Comparison of ENCODE assay signal across 21 cellular contexts in the genomic region with DNA sequence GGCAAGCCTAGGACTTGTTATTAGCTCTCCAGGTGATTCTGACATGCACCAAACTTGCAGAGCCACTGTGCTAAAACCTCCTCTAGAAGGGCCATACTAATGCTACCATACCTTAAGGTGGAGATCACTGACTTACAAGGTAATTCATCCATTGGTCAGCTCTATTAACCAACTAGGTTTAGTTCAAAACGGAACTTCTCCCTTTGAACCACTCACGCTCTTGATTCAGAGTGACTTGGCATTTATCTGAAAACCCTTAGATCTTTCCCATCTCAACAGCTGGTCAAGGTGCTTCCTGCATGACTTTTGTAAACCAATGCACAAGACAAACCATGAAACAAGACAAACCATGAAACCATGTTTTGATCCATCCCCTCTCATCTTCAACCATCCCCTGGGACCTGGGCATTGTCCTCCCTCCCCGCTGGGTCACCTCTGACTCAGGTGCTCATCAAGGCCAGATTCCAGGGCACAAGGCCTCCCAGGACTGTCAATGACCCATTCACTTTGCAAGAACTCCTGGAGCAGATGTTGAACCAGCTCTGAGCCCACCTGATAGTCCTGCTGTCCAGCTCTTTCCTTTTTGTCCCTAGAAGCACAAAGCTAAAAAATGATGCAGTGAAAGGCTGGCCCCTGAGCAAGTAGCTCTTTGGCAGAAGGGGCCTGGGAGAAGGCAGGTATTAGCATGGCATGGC. TPM values are rescaled to one million over a fixed set of nuclear protein-coding genes. Genes with fewer than 3 reads are reported as not detected.
"Had no signal": no experiment of that assay in that cellular context is flagged by ENCODE, and none has a peak within 500 bp of the region (broad histone marks: within the 10 kb centered on the region; RNA-seq: fewer than 3 reads in every experiment).

No MANE protein-coding gene starts in this region.

- H3K36me3 ChIP-seq: cardiac muscle cell had no signal

- H3K4me3 Mint-ChIP-seq: activated naive CD8-positive, alpha-beta T cell treated with anti-CD3 and anti-CD28 coated beads for 36 hours; activated T-cell treated with anti-CD3 and anti-CD28 coated beads, Interleukin-2, amount 50 U/mL, for 72 hours; naive thymus-derived CD8-positive, alpha-beta T cell; stimulated activated effector memory CD8-positive, alpha-beta T cell treated with anti-CD3 and anti-CD28 coated beads, Interleukin-12 subunit alpha, Interleukin-12 subunit beta, amount 100 ng/mL, for 72 hours had no signal

- H3K27me3 Mint-ChIP-seq: naive thymus-derived CD8-positive, alpha-beta T cell had no signal

- H3K4me3 ChIP-seq: cardiac muscle cell, hepatocyte, lower lobe of right lung, sigmoid colon, thoracic aorta, upper lobe of right lung had no signal

- H3K9ac ChIP-seq: parathyroid adenoma had no signal

- H3K36me3 Mint-ChIP-seq: activated naive CD8-positive, alpha-beta T cell treated with anti-CD3 and anti-CD28 coated beads for 36 hours had no signal

- H3K9me3 Mint-ChIP-seq: activated naive CD8-positive, alpha-beta T cell treated with anti-CD3 and anti-CD28 coated beads for 36 hours; activated T-cell treated with anti-CD3 and anti-CD28 coated beads, Interleukin-2, amount 50 U/mL, for 72 hours; stimulated activated effector memory CD8-positive, alpha-beta T cell treated with anti-CD3 and anti-CD28 coated beads, Interleukin-12 subunit alpha, Interleukin-12 subunit beta, amount 100 ng/mL, for 72 hours had no signal

- DNase-seq: activated CD4-positive, alpha-beta T cell treated with anti-CD3 and anti-CD28 coated beads, Interleukin-2, amount 50 U/mL, for 48 hours; activated effector memory CD4-positive, alpha-beta T cell treated with anti-CD3 and anti-CD28 coated beads, Interleukin-2, amount 50 U/mL, for 16 hours; activated naive CD8-positive, alpha-beta T cell treated with anti-CD3 and anti-CD28 coated beads for 36 hours; activated T-cell treated with anti-CD3 and anti-CD28 coated beads, Interleukin-2, amount 50 U/mL, for 72 hours; amniotic stem cell; foreskin fibroblast; islet precursor cell; left colon; lower lobe of right lung; naive thymus-derived CD8-positive, alpha-beta T cell; sigmoid colon; stimulated activated CD4-positive, alpha-beta T cell treated with anti-CD3 and anti-CD28 coated beads, Interleukin-4, amount 100 ng/mL, for 24 hours; SW 1271; upper lobe of right lung had no signal

- H3K27ac ChIP-seq: cardiac muscle cell, epithelial cell of prostate, hepatocyte, lower lobe of right lung, parathyroid adenoma, sigmoid colon, thoracic aorta, upper lobe of right lung had no signal

- H3K27ac Mint-ChIP-seq: activated naive CD8-positive, alpha-beta T cell treated with anti-CD3 and anti-CD28 coated beads for 36 hours; activated T-cell treated with anti-CD3 and anti-CD28 coated beads, Interleukin-2, amount 50 U/mL, for 72 hours; stimulated activated effector memory CD8-positive, alpha-beta T cell treated with anti-CD3 and anti-CD28 coated beads, Interleukin-12 subunit alpha, Interleukin-12 subunit beta, amount 100 ng/mL, for 72 hours had no signal

- H3K9me3 ChIP-seq: lower lobe of right lung, sigmoid colon, thoracic aorta, upper lobe of right lung had no signal

RNA-seq across cellular contexts. Expression of a gene that starts 29.5 kb away (rescaled TPM):
- total RNA-seq: dermis microvascular lymphatic vessel endothelial cell had no signal
